15 cellular contexts compared by ENCODE assay signal in the genomic region with DNA sequence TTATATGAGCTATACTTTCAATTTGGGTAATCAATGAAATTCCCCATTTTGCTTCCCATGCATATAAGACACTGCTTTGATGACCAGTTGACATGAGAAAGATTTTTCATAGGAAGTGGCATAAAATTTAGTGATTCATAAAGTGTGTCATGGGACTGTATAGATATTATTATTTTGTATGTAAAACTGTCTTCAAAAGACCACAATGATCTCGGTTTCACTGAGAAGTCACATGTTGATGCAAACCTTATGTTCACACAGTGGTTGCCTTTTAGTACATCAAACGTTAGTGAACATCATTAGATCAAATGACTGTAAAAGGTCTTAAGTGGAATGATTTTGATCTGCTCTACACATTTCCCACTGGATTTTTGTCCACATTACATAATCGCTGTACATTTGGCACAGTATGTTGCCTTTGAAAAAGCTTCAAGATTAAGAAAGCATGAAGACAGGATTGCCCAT.
DNase-seq lines count a peak whose midpoint lies in the region; ATAC-seq and TF ChIP-seq lines count a peak whose summit lies in the region.
"Had no signal": no experiment of that assay in that cellular context is flagged by ENCODE, and none has a peak within 500 bp of the region (broad histone marks: within the 10 kb centered on the region; RNA-seq: fewer than 3 reads in every experiment).

No MANE protein-coding gene starts in this region.

- TF ChIP-seq CTCF in CD14-positive monocyte (IDR thresholded peaks at IDR 0.05), result no peak
- TF ChIP-seq CTCF in CD8-positive, alpha-beta T cell (IDR thresholded peaks at IDR 0.05), result no peak
- no peak for TF ChIP-seq CTCF in thyroid gland (IDR thresholded peaks at IDR 0.05)

- H3K36me3 Mint-ChIP-seq in CD14-positive monocyte, result no peaks in the 10 kb centered on the region
- H3K36me3 Mint-ChIP-seq in CD8-positive, alpha-beta T cell, result no peaks in the 10 kb centered on the region
- H3K36me3 Mint-ChIP-seq: activated naive CD8-positive, alpha-beta T cell had no signal

- no peak overlapping the region for H3K9ac ChIP-seq in SK-N-MC (ENCODE audit: insufficient read length)

- POLR2A ChIA-PET in CD8-positive, alpha-beta T cell (lab: Charles Lee), result no interaction called here

- no peaks in the 10 kb centered on the region for H3K4me1 ChIP-seq in CD8-positive, alpha-beta T cell (ENCODE audit: insufficient read depth, low read length)
- no peaks in the 10 kb centered on the region for H3K4me1 ChIP-seq in thyroid gland

- H3K36me3 ChIP-seq in SK-N-MC (ENCODE audit: insufficient read depth, low read length) (no peaks in the 10 kb centered on the region), thyroid gland (no peaks in the 10 kb centered on the region)
- H3K36me3 ChIP-seq in CD8-positive, alpha-beta T cell (ENCODE audit: insufficient read depth, low read length), result no peaks in the 10 kb centered on the region

- no peaks in the 10 kb centered on the region for H3K27me3 Mint-ChIP-seq in CD14-positive monocyte (ENCODE audit: low read depth in 3 of 3)
- no peaks in the 10 kb centered on the region for H3K27me3 Mint-ChIP-seq in CD8-positive, alpha-beta T cell (ENCODE audit: low read depth)
- H3K27me3 Mint-ChIP-seq: activated naive CD8-positive, alpha-beta T cell had no signal

- H3K4me3 ChIP-seq in SK-N-MC, result peak overlapping the region; percentile 49
- no peak overlapping the region for H3K4me3 ChIP-seq in CD8-positive, alpha-beta T cell (ENCODE audit: low read depth, low read length)
- H3K4me3 ChIP-seq in thyroid gland (replicated peaks in 1 of 3), result no peak overlapping the region

- DNase-seq in SK-N-MC (ENCODE audit: low read depth, low spot score), result peak; percentile 59
- DNase-seq in CD14-positive monocyte (ENCODE audit: low spot score), result no peak
- no peak for DNase-seq in CD8-positive, alpha-beta T cell
- no peak for DNase-seq in thyroid gland
- no peak for DNase-seq in NCI-H526 treated with DMSO at 0.1 percent for 48 hours (lab: John Stamatoyannopoulos, UW)
- DNase-seq: activated CD4-positive, alpha-beta T cell treated with anti-CD3 and anti-CD28 coated beads, Interleukin-2, amount 50 U/mL, for 1 hour; effector memory CD4-positive, alpha-beta T cell; IMR-90; NCI-H2029; Right ventricle myocardium superior; stimulated activated naive CD4-positive, alpha-beta T cell had no signal

- peak; percentile 99 for ATAC-seq in GM18511 (IDR thresholded peaks at IDR 0.05; ENCODE audit: unreplicated experiment)
- peak; percentile 94 for ATAC-seq in GM21381 (IDR thresholded peaks at IDR 0.05; ENCODE audit: unreplicated experiment)
- peak; percentile 90 for ATAC-seq in HG03039 (IDR thresholded peaks at IDR 0.05; ENCODE audit: unreplicated experiment)
- no peak for ATAC-seq in CD8-positive, alpha-beta T cell

- peaks cover 4% of the 10 kb centered on the region for H3K4me1 Mint-ChIP-seq in CD14-positive monocyte
- H3K4me1 Mint-ChIP-seq in CD8-positive, alpha-beta T cell (ENCODE audit: low read depth), result no peaks in the 10 kb centered on the region

- no peak for TF ChIP-seq POLR2A in thyroid gland (IDR thresholded peaks at IDR 0.05)

- H3K9me3 ChIP-seq in SK-N-MC (ENCODE audit: low read depth, low read length), result no peaks in the 10 kb centered on the region
- no peaks in the 10 kb centered on the region for H3K9me3 ChIP-seq in CD8-positive, alpha-beta T cell (ENCODE audit: low read length)
- H3K9me3 ChIP-seq in thyroid gland, result no peaks in the 10 kb centered on the region

- peaks cover 0 to 8% (median 2%) of the 10 kb centered on the region in 7 donors for H3K9me3 Mint-ChIP-seq in CD14-positive monocyte
- H3K9me3 Mint-ChIP-seq in CD8-positive, alpha-beta T cell, result no peaks in the 10 kb centered on the region

- CTCF ChIA-PET in CD8-positive, alpha-beta T cell (lab: Charles Lee), result interaction anchor here (0.6 kb wide), 1 partner anchor 227 kb away, joined by 4 read pairs; no protein-coding TSS in a partner anchor

- 69 to 75% methylated on average over 3 of the region's 3 CpGs for WGBS in thyroid gland, 2 donors

- H3K27ac Mint-ChIP-seq in CD14-positive monocyte, result no peak overlapping the region
- H3K27ac Mint-ChIP-seq in CD8-positive, alpha-beta T cell, result no peak overlapping the region
- H3K27ac Mint-ChIP-seq: activated naive CD8-positive, alpha-beta T cell had no signal

- H3K27me3 ChIP-seq in CD8-positive, alpha-beta T cell (ENCODE audit: insufficient read depth, low read length), result no peaks in the 10 kb centered on the region
- H3K27me3 ChIP-seq in thyroid gland, result no peaks in the 10 kb centered on the region

- intact Hi-C loops in CD14-positive monocyte (cut with micrococcal nuclease) (no loop called here), thyroid gland (cut with DNase I) (no loop called here)
- intact Hi-C loops in CD8-positive, alpha-beta T cell (cut with DNase I, micrococcal nuclease), result no loop called here

- no peak overlapping the region for H3K4me3 Mint-ChIP-seq in CD14-positive monocyte
- no peak overlapping the region for H3K4me3 Mint-ChIP-seq in CD8-positive, alpha-beta T cell
- H3K4me3 Mint-ChIP-seq: activated naive CD8-positive, alpha-beta T cell had no signal

- H3K27ac ChIP-seq in SK-N-MC (peak overlapping the region; percentile 25; the same call in 1 of the 2 replicates), thyroid gland (no peak overlapping the region)
- H3K27ac ChIP-seq in CD8-positive, alpha-beta T cell (ENCODE audit: low read depth, low read length), result no peak overlapping the region
